Comparison of ENCODE assay signal across 14 cellular contexts in genomic region chr17:41772586-41773189, GRCh38. TPM values are rescaled to one million over a fixed set of nuclear protein-coding genes. Genes with fewer than 3 reads are reported as not detected.
DNase-seq lines count a peak whose midpoint lies in the region; ATAC-seq, FAIRE-seq and TF ChIP-seq lines count a peak whose summit lies in the region.
"Had no signal": no experiment of that assay in that cellular context is flagged by ENCODE, and none has a peak within 500 bp of the region (broad histone marks: within the 10 kb centered on the region; RNA-seq: fewer than 3 reads in every experiment).

No MANE protein-coding gene starts in this region.

- H3K36me3 Mint-ChIP-seq in Calu3 (ENCODE audit: insufficient read depth, unreplicated experiment) (peaks cover 100% of the 10 kb centered on the region), astrocyte (ENCODE audit: low read depth, unreplicated experiment) (peaks cover 14% of the 10 kb centered on the region)
- H3K36me3 Mint-ChIP-seq: activated naive CD8-positive, alpha-beta T cell had no signal

- intact Hi-C loops in Calu3 (cut with micrococcal nuclease; ENCODE audit: unreplicated experiment) = loop anchor here (1.0 to 5.0 kb wide), 2 partner anchors 29 to 35 kb away; no protein-coding TSS in a partner anchor
- intact Hi-C loops in prostate gland (cut with DNase I) = no loop called here

- no peaks in the 10 kb centered on the region for H3K27me3 ChIP-seq in astrocyte (ENCODE audit: insufficient read depth, low read length)
- no peaks in the 10 kb centered on the region for H3K27me3 ChIP-seq in prostate gland (replicated peaks; ENCODE audit: insufficient read depth)

- CTCF ChIA-PET in Calu3 (lab: Charles Lee) = interaction anchor here (0.7 to 7.3 kb wide), 6 partner anchors 11 to 39 kb away, joined by 3 to 63 read pairs (median 9); partner anchors contain the start of genes JUP and P3H4

- H3K4me1 Mint-ChIP-seq in Calu3 (ENCODE audit: low read depth, unreplicated experiment) (peaks cover 66% of the 10 kb centered on the region), astrocyte (ENCODE audit: low read depth, unreplicated experiment) (peaks cover 39% of the 10 kb centered on the region)

- H3K4me3 ChIP-seq in astrocyte (ENCODE audit: insufficient read depth, low read depth, low read length) (no peak overlapping the region), prostate gland (no peak overlapping the region)

- H3K27ac Mint-ChIP-seq in Calu3 (ENCODE audit: unreplicated experiment) (peak overlapping the region; percentile 87), astrocyte (ENCODE audit: unreplicated experiment) (peak overlapping the region; percentile 66)
- H3K27ac Mint-ChIP-seq: activated CD8-positive, alpha-beta T cell treated with anti-CD3 and anti-CD28 coated beads, Interleukin-2, amount 10 ng/mL, durations not matched to agents 7 days and 5 days; activated naive CD8-positive, alpha-beta T cell; T-helper 2 cell treated with Interferon-gamma antibody and Interleukin-4, amounts not matched to agents 5 μg/mL and 100 μg/mL, for 36 hours had no signal

- H3K9me3 ChIP-seq in astrocyte (ENCODE audit: insufficient read depth, low read depth, low read length) = no peaks in the 10 kb centered on the region
- no peaks in the 10 kb centered on the region for H3K9me3 ChIP-seq in prostate gland

- no peak overlapping the region for H2AFZ ChIP-seq in astrocyte (ENCODE audit: low read depth, low read length)

- no peak for TF ChIP-seq CTCF in Calu3 (IDR thresholded peaks at IDR 0.05; ENCODE audit: unreplicated experiment)
- TF ChIP-seq CTCF in astrocyte (IDR thresholded peaks at IDR 0.05; ENCODE audit: insufficient read depth, low read depth, low read length) = no peak
- no peak for TF ChIP-seq CTCF in prostate gland (IDR thresholded peaks at IDR 0.05)

- H3K27me3 Mint-ChIP-seq in Calu3 (ENCODE audit: unreplicated experiment) = no peaks in the 10 kb centered on the region
- H3K27me3 Mint-ChIP-seq in astrocyte (ENCODE audit: low read depth, unreplicated experiment) = no peaks in the 10 kb centered on the region
- H3K27me3 Mint-ChIP-seq: activated naive CD8-positive, alpha-beta T cell had no signal

- H3K4me3 Mint-ChIP-seq in Calu3 (ENCODE audit: low read depth, unreplicated experiment) = peak overlapping the region; percentile 59
- peak overlapping the region; percentile 34 for H3K4me3 Mint-ChIP-seq in astrocyte (ENCODE audit: unreplicated experiment)
- H3K4me3 Mint-ChIP-seq: activated CD8-positive, alpha-beta T cell treated with anti-CD3 and anti-CD28 coated beads, Interleukin-2, amount 10 ng/mL, durations not matched to agents 7 days and 5 days; activated naive CD8-positive, alpha-beta T cell; T-helper 2 cell treated with Interferon-gamma antibody and Interleukin-4, amounts not matched to agents 5 μg/mL and 100 μg/mL, for 36 hours had no signal

- no peak for FAIRE-seq in astrocyte (lab: Jason Lieb, UNC)

- 72% methylated on average over 19 of the region's 19 CpGs for WGBS in prostate gland

- no peaks in the 10 kb centered on the region for H3K9me3 Mint-ChIP-seq in Calu3 (ENCODE audit: low read depth, unreplicated experiment)
- H3K9me3 Mint-ChIP-seq in astrocyte (ENCODE audit: unreplicated experiment) = no peaks in the 10 kb centered on the region
- H3K9me3 Mint-ChIP-seq: nephron progenitor cell; T-helper 2 cell treated with Interferon-gamma antibody and Interleukin-4, amounts not matched to agents 5 μg/mL and 100 μg/mL, for 36 hours had no signal

- peaks cover 19% of the 10 kb centered on the region for H3K79me2 ChIP-seq in astrocyte (ENCODE audit: insufficient read depth, low read length)

- H3K4me1 ChIP-seq in astrocyte (ENCODE audit: insufficient read depth, low read length) (peaks cover 31% of the 10 kb centered on the region), prostate gland (replicated peaks) (peaks cover 51% of the 10 kb centered on the region)

- H3K36me3 ChIP-seq in astrocyte (ENCODE audit: insufficient read depth, low read length) = peaks cover 3% of the 10 kb centered on the region
- peaks cover 2 to 11% of the 10 kb centered on the region in 2 donors for H3K36me3 ChIP-seq in prostate gland

- DNase-seq in Calu3 (no peak), astrocyte (ENCODE audit: low read depth) (no peak), iPS-NIHi11 (ENCODE audit: low spot score) (peak; percentile 3), prostate gland (ENCODE audit: low spot score) (no peak), hippocampal formation (lab: John Stamatoyannopoulos, UW) (no peak)
- DNase-seq: activated CD8-positive, alpha-beta T cell treated with anti-CD3 and anti-CD28 coated beads, Interleukin-2, amount 10 ng/mL, durations not matched to agents 7 days and 5 days; C1 segment of cervical spinal cord; stimulated activated CD4-positive, alpha-beta T cell treated with anti-CD3 and anti-CD28 coated beads, Interleukin-12 subunit alpha, Interleukin-12 subunit beta, amount 100 ng/mL, for 4 hours had no signal

- H3K9ac ChIP-seq in astrocyte (ENCODE audit: low read length) = no peak overlapping the region

- H3K4me2 ChIP-seq in astrocyte (ENCODE audit: low read length) = peak overlapping the region; percentile 51

- BruUV-seq in Calu3 (replicated peaks; lab: Mats Ljungman, UMichigan) = no TSS peak

- H3K27ac ChIP-seq in astrocyte (ENCODE audit: low read depth, low read length) (peak overlapping the region; percentile 36), prostate gland (peak overlapping the region; percentile 83 to 88)

- ATAC-seq in HG02970 (IDR thresholded peaks at IDR 0.05; ENCODE audit: low FRiP score, unreplicated experiment) (no peak), GM21423 (IDR thresholded peaks at IDR 0.05; ENCODE audit: unreplicated experiment) (no peak), HG03196 (IDR thresholded peaks at IDR 0.05; ENCODE audit: unreplicated experiment) (no peak)
- ATAC-seq: activated CD8-positive, alpha-beta T cell treated with anti-CD3 and anti-CD28 coated beads, Interleukin-2, amount 10 ng/mL, durations not matched to agents 7 days and 5 days had no signal

- peaks cover 19% of the 10 kb centered on the region for H4K20me1 ChIP-seq in astrocyte (ENCODE audit: insufficient read depth, low read length)

- TF ChIP-seq POLR2A in prostate gland (IDR thresholded peaks at IDR 0.05) = no peak

RNA-seq across cellular contexts. Expression of gene JUP, which starts 13.8 kb away (rescaled TPM):
- 695 and 705 TPM in 2 replicates for total RNA-seq in Calu3 (2022)
- 236 TPM in 2 replicates for total RNA-seq in astrocyte
- total RNA-seq in prostate gland = 100 to 1,000 TPM; 146 to 266 TPM

RNA-seq across cellular contexts. Expression of gene HAP1, which starts 38.2 kb away (rescaled TPM):
- total RNA-seq in Calu3 (2022) (0.86 and 1.2 TPM in 2 replicates), astrocyte (0.46 and 0.52 TPM in 2 replicates), prostate gland (1 to 10 TPM in 1 of 2 donors, under 1 TPM in 1; 0.55 to 3.6 TPM)

RNA-seq across cellular contexts. Expression of gene P3H4, which starts 39.1 kb away (rescaled TPM):
- total RNA-seq in Calu3 (2022) = 19.9 and 22.5 TPM in 2 replicates
- 81.5 and 110 TPM in 2 replicates for total RNA-seq in astrocyte
- 10 to 100 TPM; 15.8 to 19.6 TPM for total RNA-seq in prostate gland

RNA-seq across cellular contexts. Expression of gene FKBP10, which starts 40.1 kb away (rescaled TPM):
- total RNA-seq in Calu3 (2022) (0.92 and 3.6 TPM in 2 replicates), astrocyte (446 and 584 TPM in 2 replicates), prostate gland (10 to 100 TPM; 24.5 to 50.2 TPM)
- total RNA-seq: activated CD8-positive, alpha-beta T cell treated with anti-CD3 and anti-CD28 coated beads, Interleukin-2, amount 10 ng/mL, durations not matched to agents 7 days and 5 days had no signal
